ENCODE assay signal across 35 cellular contexts in the genomic region with DNA sequence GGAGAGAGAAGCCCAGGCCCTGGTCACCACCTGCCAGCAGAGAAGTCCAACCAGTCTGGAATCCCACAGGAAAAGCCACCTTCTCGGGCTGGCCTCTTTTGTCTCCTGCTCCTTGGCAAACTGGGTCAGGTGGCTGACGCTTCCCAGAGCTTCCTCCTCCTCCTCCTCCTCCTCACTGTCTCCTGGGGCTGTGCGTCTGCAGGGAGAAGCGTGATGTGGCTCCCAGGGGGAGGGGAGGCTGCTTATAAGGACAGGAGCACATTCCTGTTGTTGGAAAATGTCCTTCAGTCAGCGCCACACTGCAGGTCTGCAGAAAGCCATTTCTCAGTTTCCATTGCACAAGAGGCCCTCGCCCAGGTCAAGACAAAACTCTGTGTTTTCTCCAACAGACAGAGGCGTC.
"Had no signal": no experiment of that assay in that cellular context is flagged by ENCODE, and none has a peak within 500 bp of the region (broad histone marks: within the 10 kb centered on the region; RNA-seq: fewer than 3 reads in every experiment).

No MANE protein-coding gene starts in this region.

- H3K36me3 Mint-ChIP-seq: activated naive CD4-positive, alpha-beta T cell treated with anti-CD3 and anti-CD28 coated beads, Interleukin-2, amount 50 U/mL, for 24 hours; activated naive CD8-positive, alpha-beta T cell treated with anti-CD3 and anti-CD28 coated beads for 36 hours had no signal

- H3K9me3 ChIP-seq: adrenal gland, body of pancreas, colonic mucosa, esophagus muscularis mucosa, gastrocnemius medialis, heart right ventricle had no signal

- H3K9me3 Mint-ChIP-seq: activated B cell treated with CpG ODN at 0.5 μM for 24 hours; activated CD8-positive, alpha-beta T cell treated with anti-CD3 and anti-CD28 coated beads for 36 hours; activated naive CD4-positive, alpha-beta T cell treated with anti-CD3 and anti-CD28 coated beads for 36 hours; activated naive CD4-positive, alpha-beta T cell treated with anti-CD3 and anti-CD28 coated beads, Interleukin-2, amount 50 U/mL, for 24 hours; activated naive CD8-positive, alpha-beta T cell treated with anti-CD3 and anti-CD28 coated beads for 36 hours; activated naive CD8-positive, alpha-beta T cell treated with anti-CD3 and anti-CD28 coated beads, Interleukin-2, amount 50 U/mL, for 24 hours; activated T-helper 1 cell treated with anti-CD3 and anti-CD28 coated beads, Interleukin-12 subunit alpha, Interleukin-12 subunit beta, Interleukin-2, Interleukin-4 antibody, amounts not matched to agents 30 ng/mL and 10 ng/mL and 1 ng/mL, durations not matched to agents 14 hours and 24 hours and 36 hours; activated T-helper 2 cell treated with anti-CD3 and anti-CD28 coated beads, Interferon-gamma antibody, Interleukin-2, Interleukin-4, amounts not matched to agents 10 μg/mL and 5 μg/mL and 100 μg/mL, durations not matched to agents 14 hours and 24 hours and 36 hours; dendritic cell treated with granulocyte-macrophage colony-stimulating factor and Interleukin-4, amounts not matched to agents 40 ng/mL and 50 ng/mL, for 4 days; T-helper 2 cell treated with Interferon-gamma antibody and Interleukin-4, amounts not matched to agents 5 μg/mL and 100 μg/mL, for 36 hours had no signal

- H3K27ac Mint-ChIP-seq: activated B cell treated with CpG ODN at 0.5 μM for 24 hours; activated CD8-positive, alpha-beta T cell treated with anti-CD3 and anti-CD28 coated beads for 36 hours; activated naive CD4-positive, alpha-beta T cell treated with anti-CD3 and anti-CD28 coated beads for 36 hours; activated naive CD8-positive, alpha-beta T cell treated with anti-CD3 and anti-CD28 coated beads for 36 hours; activated naive CD8-positive, alpha-beta T cell treated with anti-CD3 and anti-CD28 coated beads, Interleukin-2, amount 50 U/mL, for 24 hours; activated T-helper 1 cell treated with anti-CD3 and anti-CD28 coated beads, Interleukin-12 subunit alpha, Interleukin-12 subunit beta, Interleukin-2, Interleukin-4 antibody, amounts not matched to agents 30 ng/mL and 10 ng/mL and 1 ng/mL, durations not matched to agents 14 hours and 24 hours and 36 hours; activated T-helper 2 cell treated with anti-CD3 and anti-CD28 coated beads, Interferon-gamma antibody, Interleukin-2, Interleukin-4, amounts not matched to agents 10 μg/mL and 5 μg/mL and 100 μg/mL, durations not matched to agents 14 hours and 24 hours and 36 hours; dendritic cell treated with granulocyte-macrophage colony-stimulating factor and Interleukin-4, amounts not matched to agents 40 ng/mL and 50 ng/mL, for 4 days; T-helper 17 cell; T-helper 2 cell treated with Interferon-gamma antibody and Interleukin-4, amounts not matched to agents 5 μg/mL and 100 μg/mL, for 36 hours had no signal

- H3K4me3 Mint-ChIP-seq: activated B cell treated with CpG ODN at 0.5 μM for 24 hours; activated CD8-positive, alpha-beta T cell treated with anti-CD3 and anti-CD28 coated beads for 36 hours; activated naive CD4-positive, alpha-beta T cell treated with anti-CD3 and anti-CD28 coated beads for 36 hours; activated naive CD4-positive, alpha-beta T cell treated with anti-CD3 and anti-CD28 coated beads, Interleukin-2, amount 50 U/mL, for 24 hours; activated naive CD8-positive, alpha-beta T cell treated with anti-CD3 and anti-CD28 coated beads for 36 hours; activated naive CD8-positive, alpha-beta T cell treated with anti-CD3 and anti-CD28 coated beads, Interleukin-2, amount 50 U/mL, for 24 hours; activated T-helper 1 cell treated with anti-CD3 and anti-CD28 coated beads, Interleukin-12 subunit alpha, Interleukin-12 subunit beta, Interleukin-2, Interleukin-4 antibody, amounts not matched to agents 30 ng/mL and 10 ng/mL and 1 ng/mL, durations not matched to agents 14 hours and 24 hours and 36 hours; dendritic cell treated with granulocyte-macrophage colony-stimulating factor and Interleukin-4, amounts not matched to agents 40 ng/mL and 50 ng/mL, for 4 days; T-helper 17 cell; T-helper 2 cell treated with Interferon-gamma antibody and Interleukin-4, amounts not matched to agents 5 μg/mL and 100 μg/mL, for 36 hours had no signal

- H3K27me3 ChIP-seq: adrenal gland, body of pancreas, colonic mucosa, dorsolateral prefrontal cortex, foreskin keratinocyte, gastrocnemius medialis had no signal

- H3K36me3 ChIP-seq: adrenal gland, colonic mucosa, esophagus muscularis mucosa, gastrocnemius medialis, heart right ventricle, WERI-Rb-1 had no signal

- H3K27me3 Mint-ChIP-seq: activated B cell treated with CpG ODN at 0.5 μM for 24 hours; activated CD8-positive, alpha-beta T cell treated with anti-CD3 and anti-CD28 coated beads for 36 hours; activated naive CD4-positive, alpha-beta T cell treated with anti-CD3 and anti-CD28 coated beads, Interleukin-2, amount 50 U/mL, for 24 hours; activated naive CD8-positive, alpha-beta T cell treated with anti-CD3 and anti-CD28 coated beads for 36 hours; activated naive CD8-positive, alpha-beta T cell treated with anti-CD3 and anti-CD28 coated beads, Interleukin-2, amount 50 U/mL, for 24 hours; dendritic cell treated with granulocyte-macrophage colony-stimulating factor and Interleukin-4, amounts not matched to agents 40 ng/mL and 50 ng/mL, for 4 days had no signal

- H3K27ac ChIP-seq: adrenal gland, body of pancreas, colonic mucosa, esophagus muscularis mucosa, foreskin keratinocyte, gastrocnemius medialis, heart right ventricle, WERI-Rb-1 had no signal

- H3K4me1 Mint-ChIP-seq: activated B cell treated with CpG ODN at 0.5 μM for 24 hours; activated naive CD4-positive, alpha-beta T cell treated with anti-CD3 and anti-CD28 coated beads, Interleukin-2, amount 50 U/mL, for 24 hours; activated naive CD8-positive, alpha-beta T cell treated with anti-CD3 and anti-CD28 coated beads for 36 hours; activated naive CD8-positive, alpha-beta T cell treated with anti-CD3 and anti-CD28 coated beads, Interleukin-2, amount 50 U/mL, for 24 hours; T-helper 17 cell had no signal

- H3K4me3 ChIP-seq: adrenal gland, body of pancreas, colonic mucosa, dorsolateral prefrontal cortex, esophagus muscularis mucosa, gastrocnemius medialis, heart right ventricle had no signal

- DNase-seq: activated B cell treated with CpG ODN at 0.5 μM for 24 hours; activated CD4-positive, alpha-beta T cell treated with anti-CD3 and anti-CD28 coated beads for 48 hours; activated CD4-positive, alpha-beta T cell treated with anti-CD3 and anti-CD28 coated beads, Interleukin-2, amount 50 U/mL, for 1 hour; activated CD4-positive, alpha-beta T cell treated with anti-CD3 and anti-CD28 coated beads, Interleukin-2, amount 50 U/mL, for 48 hours; activated CD8-positive, alpha-beta memory T cell treated with anti-CD3 and anti-CD28 coated beads for 24 hours; activated CD8-positive, alpha-beta T cell treated with anti-CD3 and anti-CD28 coated beads for 36 hours; activated effector memory CD4-positive, alpha-beta T cell treated with anti-CD3 and anti-CD28 coated beads, Interleukin-2, amount 50 U/mL, for 16 hours; activated naive CD4-positive, alpha-beta T cell treated with anti-CD3 and anti-CD28 coated beads for 36 hours; activated naive CD8-positive, alpha-beta T cell treated with anti-CD3 and anti-CD28 coated beads for 36 hours; activated naive CD8-positive, alpha-beta T cell treated with anti-CD3 and anti-CD28 coated beads, Interleukin-2, amount 50 U/mL, for 24 hours; activated T-cell treated with anti-CD3 and anti-CD28 coated beads, Interleukin-2, amount 50 U/mL, for 48 hours; adrenal gland; amygdala; aorta; body of pancreas; central memory CD4-positive, alpha-beta T cell; cerebellar nuclear complex; colonic mucosa; effector memory CD4-positive, alpha-beta T cell; erythroblast; foreskin keratinocyte; gastrocnemius medialis; glutamatergic neuron; heart right ventricle; T-helper 1 cell; T-helper 17 cell; T1000; WERI-Rb-1 had no signal

- H3K4me1 ChIP-seq: adrenal gland, body of pancreas, colonic mucosa, esophagus muscularis mucosa, foreskin keratinocyte, gastrocnemius medialis, heart right ventricle had no signal
